In genomic region chr3:116770815-116771450, GRCh38 we compare ENCODE assay signal across 8 cellular contexts.
DNase-seq lines count a peak whose midpoint lies in the region; ATAC-seq and TF ChIP-seq lines count a peak whose summit lies in the region.

No MANE protein-coding gene starts in this region.

- no peaks in the 10 kb centered on the region; the same call in 1 of the 2 replicates for H3K27me3 Mint-ChIP-seq in HFFc6 (ENCODE audit: insufficient read depth)

- H3K9me2 ChIP-seq in Loucy (replicated peaks; ENCODE audit: low read depth, low read length) (no peaks in the 10 kb centered on the region), PC-3 (replicated peaks; ENCODE audit: low read length) (no peaks in the 10 kb centered on the region)

- CTCF ChIA-PET in PC-3 (lab: Charles Lee), result interaction anchor here (0.6 to 0.8 kb wide), 4 partner anchors 235 to 733 kb away, joined by 4 to 11 read pairs (median 4); no protein-coding TSS in a partner anchor

- H3K36me3 ChIP-seq in Loucy (ENCODE audit: insufficient read depth, low read length) (no peaks in the 10 kb centered on the region), PC-3 (ENCODE audit: low read depth, low read length) (no peaks in the 10 kb centered on the region), spleen (no peaks in the 10 kb centered on the region)

- H3K9me3 ChIP-seq in Loucy (ENCODE audit: insufficient read depth, low read depth, low read length), result no peaks in the 10 kb centered on the region
- H3K9me3 ChIP-seq in PC-3 (ENCODE audit: low read length), result no peaks in the 10 kb centered on the region
- no peaks in the 10 kb centered on the region for H3K9me3 ChIP-seq in spleen

- ATAC-seq in PC-3, result peak; percentile 88

- POLR2A ChIA-PET in PC-3 (lab: Charles Lee; ENCODE audit: unreplicated experiment), result no interaction called here

- no peaks in the 10 kb centered on the region for H3K79me2 ChIP-seq in Loucy (ENCODE audit: insufficient read depth, low read length)
- no peaks in the 10 kb centered on the region for H3K79me2 ChIP-seq in PC-3 (ENCODE audit: low read length)

- peak; percentile 6 for DNase-seq in activated naive CD4-positive, alpha-beta T cell treated with Interleukin-2 at 50 U/mL for 16 hours
- DNase-seq in activated naive CD4-positive, alpha-beta T cell (lab: John Stamatoyannopoulos, UW), result no peak
- DNase-seq in HFFc6, result peak; percentile 65
- peak; percentile 88 for DNase-seq in PC-3
- peak; percentile 90 for DNase-seq in astrocyte of the hippocampus (ENCODE audit: low read depth, low spot score)
- peak; percentile 56 for DNase-seq in iPS DF 19.7 (ENCODE audit: low read depth, low spot score)
- DNase-seq in spleen, result no peak

- H3K27ac Mint-ChIP-seq in HFFc6, result no peak overlapping the region

- H3F3A ChIP-seq in Loucy (ENCODE audit: low read depth) (no peaks in the 10 kb centered on the region), PC-3 (ENCODE audit: low read length, unreplicated experiment) (no peaks in the 10 kb centered on the region)

- intact Hi-C loops in PC-3 (cut with micrococcal nuclease), result loop anchor here (5.0 kb wide), 1 partner anchor 951 kb away; no protein-coding TSS in a partner anchor
- intact Hi-C loops in spleen (cut with DNase I; ENCODE audit: low total_unique reads), result loop anchor here (5.0 kb wide), 1 partner anchor 1226 kb away; no protein-coding TSS in a partner anchor

- H4K20me1 ChIP-seq in Loucy (ENCODE audit: insufficient read depth, low read length, poor library complexity, severe bottlenecking) (no peaks in the 10 kb centered on the region), PC-3 (ENCODE audit: low read length) (no peaks in the 10 kb centered on the region)

- BruUV-seq in PC-3 (replicated peaks; lab: Mats Ljungman, UMichigan), result no TSS peak

- H3K4me2 ChIP-seq in Loucy (ENCODE audit: low read depth, low read length, poor library complexity, severe bottlenecking), result no peak overlapping the region
- no peak overlapping the region for H3K4me2 ChIP-seq in PC-3 (ENCODE audit: low read length)

- no peaks in the 10 kb centered on the region for H3K27me3 ChIP-seq in Loucy (ENCODE audit: insufficient read depth, low read length, poor library complexity, severe bottlenecking)
- H3K27me3 ChIP-seq in PC-3 (ENCODE audit: low read length), result no peaks in the 10 kb centered on the region
- no peaks in the 10 kb centered on the region for H3K27me3 ChIP-seq in spleen (replicated peaks in 1 of 7)

- H2AFZ ChIP-seq in Loucy (ENCODE audit: low read length), result peak overlapping the region; percentile 8; the same call in 1 of the 2 replicates
- H2AFZ ChIP-seq in PC-3 (ENCODE audit: low read length), result no peak overlapping the region

- H3K4me1 Mint-ChIP-seq in HFFc6 (ENCODE audit: low read depth), result no peaks in the 10 kb centered on the region

- no peak overlapping the region for H3K4me3 Mint-ChIP-seq in HFFc6

- H3K9ac ChIP-seq in Loucy (ENCODE audit: low read depth, low read length, poor library complexity, severe bottlenecking), result no peak overlapping the region
- H3K9ac ChIP-seq in PC-3 (ENCODE audit: low read length), result no peak overlapping the region

- H3K4me3 ChIP-seq in Loucy (ENCODE audit: low read length, poor library complexity, severe bottlenecking) (no peak overlapping the region), PC-3 (ENCODE audit: low read length) (no peak overlapping the region), spleen (no peak overlapping the region)

- H3K4me1 ChIP-seq in Loucy (ENCODE audit: insufficient read depth, low read length, poor library complexity, severe bottlenecking) (no peaks in the 10 kb centered on the region), PC-3 (ENCODE audit: insufficient read depth, low read length) (no peaks in the 10 kb centered on the region), spleen (peaks cover 0 to 5% (median 0%) of the 10 kb centered on the region in 6 donors)

- no peaks in the 10 kb centered on the region for H3K36me3 Mint-ChIP-seq in HFFc6 (ENCODE audit: low read depth)

- H3K27ac ChIP-seq in PC-3 (ENCODE audit: low read length) (no peak overlapping the region), spleen (no peak overlapping the region)

- no peak for TF ChIP-seq POLR2A in spleen (IDR thresholded peaks at IDR 0.05)

- 1 to 2% (median 1%) methylated on average over 7 of the region's 7 CpGs for WGBS in spleen, 5 donors

- TF ChIP-seq CTCF in HFFc6 (IDR thresholded peaks at IDR 0.05), result peak; percentile 87
- peak; percentile 99 for TF ChIP-seq CTCF in Loucy (conservative IDR thresholded peaks at IDR 0.05; ENCODE audit: low read length)
- TF ChIP-seq CTCF in PC-3 (conservative IDR thresholded peaks at IDR 0.05; ENCODE audit: low read depth, low read length), result peak; percentile 99
- peak; percentile 38 to 82 (median 75) for TF ChIP-seq CTCF in spleen (IDR thresholded peaks at IDR 0.05 in 8 of 11, conservative IDR thresholded peaks at IDR 0.05 in 3 of 11)

- no peaks in the 10 kb centered on the region for H3K9me3 Mint-ChIP-seq in HFFc6

Comparison
In these comparisons a context has a peak if more than half of its experiments do, and no peak if none do; other contexts are left out.
1. DNase-seq: peak in activated naive CD4-positive, alpha-beta T cell treated with Interleukin-2 at 50 U/mL for 16 hours (single experiment), HFFc6 (single experiment), PC-3 (single experiment), astrocyte of the hippocampus (single experiment) and iPS DF 19.7 (single experiment); none in activated naive CD4-positive, alpha-beta T cell (0 of 4) and spleen (single experiment).
2. Peak in every context shown above with its lines, with median percentiles within 50 percentile points of each other: CTCF ChIP-seq.